In the genomic region with DNA sequence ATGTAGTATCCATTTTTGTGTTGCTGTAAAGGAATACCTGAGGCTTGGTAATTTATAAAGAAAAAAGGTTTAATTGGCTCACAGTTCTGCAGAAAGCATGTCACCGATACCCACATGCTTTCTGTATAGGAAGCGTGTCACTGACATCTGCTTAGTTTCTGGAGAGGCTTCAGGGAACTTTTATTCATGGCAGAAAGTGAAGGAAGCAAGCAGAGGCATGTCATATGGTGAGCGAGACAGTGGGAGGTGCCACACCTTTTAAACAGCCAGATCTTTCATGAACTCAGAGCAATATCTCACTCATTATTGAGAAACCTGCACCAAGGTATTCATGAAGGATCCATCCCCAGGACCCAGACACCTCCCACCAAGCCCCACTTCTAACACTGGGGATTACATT, we compare ENCODE assay signal across 16 cellular contexts. TPM values are rescaled to one million over a fixed set of nuclear protein-coding genes. Genes with fewer than 3 reads are reported as not detected.
"Had no signal": no experiment of that assay in that cellular context is flagged by ENCODE, and none has a peak within 500 bp of the region (broad histone marks: within the 10 kb centered on the region; RNA-seq: fewer than 3 reads in every experiment).

No MANE protein-coding gene starts in this region.

- H3K9me3 Mint-ChIP-seq: dendritic cell treated with granulocyte-macrophage colony-stimulating factor and Interleukin-4, amounts not matched to agents 40 ng/mL and 50 ng/mL, for 4 days; immature natural killer cell; naive thymus-derived CD8-positive, alpha-beta T cell; WTC11 had no signal

- DNase-seq: activated effector memory CD4-positive, alpha-beta T cell treated with anti-CD3 and anti-CD28 coated beads, Interleukin-2, amount 50 U/mL, for 16 hours; amygdala; cerebellar nuclear complex; immature natural killer cell; left cardiac atrium; naive thymus-derived CD8-positive, alpha-beta T cell; right cardiac atrium; small intestine; substantia nigra; transverse colon had no signal

- H3K27me3 Mint-ChIP-seq: brain; dendritic cell treated with granulocyte-macrophage colony-stimulating factor and Interleukin-4, amounts not matched to agents 40 ng/mL and 50 ng/mL, for 4 days; naive thymus-derived CD8-positive, alpha-beta T cell; progenitor cell of endocrine pancreas had no signal

- ATAC-seq: left cardiac atrium; naive thymus-derived CD8-positive, alpha-beta T cell; right cardiac atrium; WTC11 had no signal

- H3K4me3 Mint-ChIP-seq: brain; dendritic cell treated with granulocyte-macrophage colony-stimulating factor and Interleukin-4, amounts not matched to agents 40 ng/mL and 50 ng/mL, for 4 days; immature natural killer cell; naive thymus-derived CD8-positive, alpha-beta T cell; WTC11 had no signal

- H3K4me3 ChIP-seq: esophagus muscularis mucosa, lung, transverse colon had no signal

- H3K27me3 ChIP-seq: esophagus muscularis mucosa, transverse colon had no signal

- H3K27ac Mint-ChIP-seq: brain; dendritic cell treated with granulocyte-macrophage colony-stimulating factor and Interleukin-4, amounts not matched to agents 40 ng/mL and 50 ng/mL, for 4 days; progenitor cell of endocrine pancreas; WTC11 had no signal

- H3K4me1 Mint-ChIP-seq: WTC11 had no signal

- H3K27ac ChIP-seq: esophagus muscularis mucosa, transverse colon had no signal

- H3K9me3 ChIP-seq: esophagus muscularis mucosa, transverse colon had no signal

- H3K4me1 ChIP-seq: esophagus muscularis mucosa had no signal

RNA-seq across cellular contexts. Expression of a gene that starts 3.5 kb away (rescaled TPM):
- polyA plus RNA-seq: small intestine had no signal
